Comparison of ENCODE assay signal across 19 cellular contexts in genomic region chr14:95712398-95712797, GRCh38. TPM values are rescaled to one million over a fixed set of nuclear protein-coding genes. Genes with fewer than 3 reads are reported as not detected.
DNase-seq lines count a peak whose midpoint lies in the region; ATAC-seq and TF ChIP-seq lines count a peak whose summit lies in the region.
"Had no signal": no experiment of that assay in that cellular context is flagged by ENCODE, and none has a peak within 500 bp of the region (broad histone marks: within the 10 kb centered on the region; RNA-seq: fewer than 3 reads in every experiment).

No MANE protein-coding gene starts in this region.

- POLR2A ChIA-PET in activated CD4-positive, alpha-beta T cell treated with anti-CD3 and anti-CD28 coated beads, Interleukin-2, amount 10 ng/mL, durations not matched to agents 7 days and 5 days (lab: Charles Lee), result no interaction called here

- no peak for ATAC-seq in central memory CD8-positive, alpha-beta T cell (replicated peaks; ENCODE audit: extremely low read depth, poor library complexity, severe bottlenecking)
- ATAC-seq in HG02884 (IDR thresholded peaks at IDR 0.05; ENCODE audit: unreplicated experiment) (no peak), upper lobe of left lung (ENCODE audit: low FRiP score in 2 of 2) (no peak)
- ATAC-seq: HCT116, K562, Right ventricle myocardium inferior, SK-N-SH treated with all-trans-retinoic acid at 6 μM for 48 hours had no signal

- H3K79me2 ChIP-seq in Karpas-422 (ENCODE audit: low read length), result no peaks in the 10 kb centered on the region

- H3K27ac Mint-ChIP-seq in activated CD4-positive, alpha-beta T cell treated with anti-CD3 and anti-CD28 coated beads, Interleukin-2, amount 10 ng/mL, durations not matched to agents 7 days and 5 days, result peak overlapping the region; percentile 31
- H3K27ac Mint-ChIP-seq in central memory CD8-positive, alpha-beta T cell (ENCODE audit: low read depth), result peak overlapping the region; percentile 15
- H3K27ac Mint-ChIP-seq: T-helper 1 cell treated with Interleukin-12 subunit alpha and Interleukin-12 subunit beta and Interleukin-4 antibody, amounts not matched to agents 30 μg/mL and 1 μg/mL, for 36 hours had no signal

- peak overlapping the region; percentile 14 for H3K4me2 ChIP-seq in Karpas-422 (ENCODE audit: low read depth, low read length, poor library complexity, severe bottlenecking)

- TF ChIP-seq CTCF in upper lobe of left lung (IDR thresholded peaks at IDR 0.05), result no peak

- H3K36me3 ChIP-seq in Karpas-422 (ENCODE audit: insufficient read depth, low read length) (no peaks in the 10 kb centered on the region), upper lobe of left lung (no peaks in the 10 kb centered on the region)

- H3K4me3 ChIP-seq in Karpas-422 (ENCODE audit: low read length) (peak overlapping the region; percentile 6; the same call in 1 of the 2 replicates), upper lobe of left lung (no peak overlapping the region)
- H3K4me3 ChIP-seq: K562 had no signal

- CTCF ChIA-PET in activated CD4-positive, alpha-beta T cell treated with anti-CD3 and anti-CD28 coated beads, Interleukin-2, amount 10 ng/mL, durations not matched to agents 7 days and 5 days (lab: Charles Lee), result no interaction called here

- H3K9me3 ChIP-seq in Karpas-422 (ENCODE audit: low read length) (no peaks in the 10 kb centered on the region), upper lobe of left lung (no peaks in the 10 kb centered on the region)
- H3K9me3 ChIP-seq: Caco-2 had no signal

- H3K27me3 ChIP-seq in Karpas-422 (ENCODE audit: low read length) (no peaks in the 10 kb centered on the region), upper lobe of left lung (peaks cover 0 to 7% (median 2%) of the 10 kb centered on the region in 4 donors)

- H3K9me3 Mint-ChIP-seq in activated CD4-positive, alpha-beta T cell treated with anti-CD3 and anti-CD28 coated beads, Interleukin-2, amount 10 ng/mL, durations not matched to agents 7 days and 5 days, result no peaks in the 10 kb centered on the region
- no peaks in the 10 kb centered on the region for H3K9me3 Mint-ChIP-seq in central memory CD8-positive, alpha-beta T cell
- H3K9me3 Mint-ChIP-seq: T-helper 1 cell treated with Interleukin-12 subunit alpha and Interleukin-12 subunit beta and Interleukin-4 antibody, amounts not matched to agents 30 μg/mL and 1 μg/mL, for 36 hours had no signal

- no peaks in the 10 kb centered on the region for H3K9me2 ChIP-seq in Karpas-422 (replicated peaks; ENCODE audit: insufficient read depth, low read length)

- no peaks in the 10 kb centered on the region for H4K20me1 ChIP-seq in Karpas-422 (ENCODE audit: insufficient read depth, low read depth, low read length)

- H3K27ac ChIP-seq in Karpas-422 (ENCODE audit: low read length), result no peak overlapping the region
- no peak overlapping the region for H3K27ac ChIP-seq in upper lobe of left lung
- H3K27ac ChIP-seq: 22Rv1 had no signal

- no peak overlapping the region; the same call in 1 of the 2 replicates for H3K9ac ChIP-seq in Karpas-422 (ENCODE audit: low read length)

- DNase-seq in activated CD4-positive, alpha-beta T cell treated with anti-CD3 and anti-CD28 coated beads, Interleukin-2, amount 10 ng/mL, durations not matched to agents 7 days and 5 days, result no peak
- DNase-seq in activated CD4-positive, alpha-beta T cell treated with anti-CD3 and anti-CD28 coated beads for 48 hours, result no peak
- DNase-seq in Karpas-422 (no peak), AG08395 (ENCODE audit: low spot score) (no peak), upper lobe of left lung (no peak)
- no peak for DNase-seq in central memory CD8-positive, alpha-beta T cell (ENCODE audit: low spot score in 2 of 2)
- no peak for DNase-seq in stimulated activated CD4-positive, alpha-beta T cell treated with anti-CD3 and anti-CD28 coated beads, Interleukin-4, amount 100 ng/mL, for 4 hours
- DNase-seq: Caco-2, NCI-H1048, NCI-H146, NCI-H69 had no signal

- H3K27me3 Mint-ChIP-seq in activated CD4-positive, alpha-beta T cell treated with anti-CD3 and anti-CD28 coated beads, Interleukin-2, amount 10 ng/mL, durations not matched to agents 7 days and 5 days, result peaks cover 15% of the 10 kb centered on the region
- H3K27me3 Mint-ChIP-seq in central memory CD8-positive, alpha-beta T cell, result peaks cover 39% of the 10 kb centered on the region

- H3K36me3 Mint-ChIP-seq in activated CD4-positive, alpha-beta T cell treated with anti-CD3 and anti-CD28 coated beads, Interleukin-2, amount 10 ng/mL, durations not matched to agents 7 days and 5 days (ENCODE audit: low read depth), result no peaks in the 10 kb centered on the region
- peaks cover 2% of the 10 kb centered on the region for H3K36me3 Mint-ChIP-seq in central memory CD8-positive, alpha-beta T cell (ENCODE audit: insufficient read depth)
- H3K36me3 Mint-ChIP-seq: CD14-positive monocyte had no signal

- H3K4me1 ChIP-seq in Karpas-422 (ENCODE audit: low read length) (peaks cover 26% of the 10 kb centered on the region), upper lobe of left lung (no peaks in the 10 kb centered on the region)
- H3K4me1 ChIP-seq: Caco-2 had no signal

- no peak for TF ChIP-seq POLR2A in upper lobe of left lung (IDR thresholded peaks at IDR 0.05)

- H3K4me3 Mint-ChIP-seq in activated CD4-positive, alpha-beta T cell treated with anti-CD3 and anti-CD28 coated beads, Interleukin-2, amount 10 ng/mL, durations not matched to agents 7 days and 5 days, result no peak overlapping the region
- peak overlapping the region; percentile 44 for H3K4me3 Mint-ChIP-seq in central memory CD8-positive, alpha-beta T cell
- H3K4me3 Mint-ChIP-seq: T-helper 1 cell treated with Interleukin-12 subunit alpha and Interleukin-12 subunit beta and Interleukin-4 antibody, amounts not matched to agents 30 μg/mL and 1 μg/mL, for 36 hours had no signal

- no peak for TF ChIP-seq EP300 in upper lobe of left lung (IDR thresholded peaks at IDR 0.05)

- 88 to 94% methylated on average over 7 to 9 of the region's 9 CpGs for WGBS in upper lobe of left lung, 2 donors

- no peaks in the 10 kb centered on the region for H3K4me1 Mint-ChIP-seq in activated CD4-positive, alpha-beta T cell treated with anti-CD3 and anti-CD28 coated beads, Interleukin-2, amount 10 ng/mL, durations not matched to agents 7 days and 5 days
- no peaks in the 10 kb centered on the region for H3K4me1 Mint-ChIP-seq in central memory CD8-positive, alpha-beta T cell
- H3K4me1 Mint-ChIP-seq: CD14-positive monocyte had no signal

- H2AFZ ChIP-seq in Karpas-422 (ENCODE audit: low read length), result no peak overlapping the region

RNA-seq across cellular contexts. Expression of gene TCL1A, which starts 1.5 kb away (rescaled TPM):
- total RNA-seq in activated CD4-positive, alpha-beta T cell treated with anti-CD3 and anti-CD28 coated beads, Interleukin-2, amount 10 ng/mL, durations not matched to agents 7 days and 5 days, result not detected
- total RNA-seq in Karpas-422 (2014; rRNA removed; shearing (Covaris generic); ENCODE audit: low replicate concordance), result 24.1 and 52.1 TPM in 2 replicates
- under 1 TPM in 4 of 6 donors, not detected in 2; 0.20 to 0.69 (median 0.32) TPM for total RNA-seq in upper lobe of left lung
- total RNA-seq: Caco-2, K562, Right ventricle myocardium inferior had no signal

RNA-seq across cellular contexts. Expression of gene TCL1B, which starts 26.2 kb away (rescaled TPM):
- not detected for total RNA-seq in activated CD4-positive, alpha-beta T cell treated with anti-CD3 and anti-CD28 coated beads, Interleukin-2, amount 10 ng/mL, durations not matched to agents 7 days and 5 days
- total RNA-seq in Karpas-422 (2014; rRNA removed; shearing (Covaris generic); ENCODE audit: low replicate concordance), result 0.37 TPM in 1 of 2 replicates, not detected in the other
- total RNA-seq in upper lobe of left lung, result not detected
- total RNA-seq: Caco-2, K562, Right ventricle myocardium inferior had no signal

Comparison
In these comparisons a context has a peak if more than half of its experiments do, and no peak if none do; other contexts are left out.
1. RNA of gene TCL1A, which starts 1.5 kb away (total RNA-seq): 24.1 to 52.1 TPM in Karpas-422; not detected in activated CD4-positive, alpha-beta T cell treated with anti-CD3 and anti-CD28 coated beads, Interleukin-2, amount 10 ng/mL, durations not matched to agents 7 days and 5 days and 0.20 to 0.69 TPM in upper lobe of left lung; every median in the first group is over 10 times any median in the second.